2 cellular contexts compared by ENCODE assay signal in the genomic region with DNA sequence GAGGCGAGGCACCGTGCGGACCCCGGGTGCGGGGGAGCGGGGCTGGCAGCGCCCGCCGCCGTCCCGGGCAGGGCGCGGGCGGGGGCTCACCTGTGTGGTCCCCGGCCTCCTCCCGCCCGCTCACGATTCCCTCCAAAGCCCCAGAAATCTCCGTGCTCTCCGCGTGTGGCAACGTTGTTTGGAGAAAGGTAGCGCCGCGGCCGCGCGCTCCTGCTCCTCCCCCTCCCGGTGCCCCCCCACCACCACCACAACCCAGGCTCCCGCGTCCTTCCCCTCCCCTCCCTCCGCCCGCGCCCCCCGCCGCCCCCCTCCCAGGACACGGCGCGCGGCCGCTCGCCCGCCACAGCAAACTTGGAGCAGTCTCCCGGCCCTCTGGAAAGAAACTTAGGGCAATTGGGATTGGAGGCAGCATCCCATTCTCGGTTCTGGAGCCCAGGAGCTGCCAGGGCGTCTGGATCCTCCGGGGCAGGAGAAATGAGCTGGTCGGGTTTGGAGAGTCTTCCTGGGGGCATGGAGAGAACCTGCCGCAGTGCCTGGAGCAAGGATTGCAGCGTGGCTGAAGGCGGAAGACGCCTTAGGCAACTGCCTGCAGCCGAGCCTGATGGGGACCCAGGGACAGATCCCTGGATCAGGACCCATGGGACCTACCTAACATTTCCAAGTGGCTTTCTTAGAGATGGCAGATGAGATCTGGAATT.
A peak's percentile ranks its signal among the peaks of the same experiment; 100 is the strongest.
TF ChIP-seq lines count a peak whose summit lies in the region.

No MANE protein-coding gene starts in this region.

TF ChIP-seq in SK-N-SH treated with all-trans-retinoic acid at 6 μM for 48 hours, 23 proteins besides CTCF, POLR2A, EP300 and RAD21 (continued from another document):
- TF ChIP-seq, protein P1, sequence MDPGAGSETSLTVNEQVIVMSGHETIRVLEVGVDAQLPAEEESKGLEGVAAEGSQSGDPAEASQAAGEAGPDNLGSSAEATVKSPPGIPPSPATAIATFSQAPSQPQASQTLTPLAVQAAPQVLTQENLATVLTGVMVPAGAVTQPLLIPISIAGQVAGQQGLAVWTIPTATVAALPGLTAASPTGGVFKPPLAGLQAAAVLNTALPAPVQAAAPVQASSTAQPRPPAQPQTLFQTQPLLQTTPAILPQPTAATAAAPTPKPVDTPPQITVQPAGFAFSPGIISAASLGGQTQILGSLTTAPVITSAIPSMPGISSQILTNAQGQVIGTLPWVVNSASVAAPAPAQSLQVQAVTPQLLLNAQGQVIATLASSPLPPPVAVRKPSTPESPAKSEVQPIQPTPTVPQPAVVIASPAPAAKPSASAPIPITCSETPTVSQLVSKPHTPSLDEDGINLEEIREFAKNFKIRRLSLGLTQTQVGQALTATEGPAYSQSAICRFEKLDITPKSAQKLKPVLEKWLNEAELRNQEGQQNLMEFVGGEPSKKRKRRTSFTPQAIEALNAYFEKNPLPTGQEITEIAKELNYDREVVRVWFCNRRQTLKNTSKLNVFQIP (CRISPR knock-in tag; IDR thresholded peaks at IDR 0.05; ENCODE audit: borderline replicate concordance, low read depth): no peak
- TF ChIP-seq ESRRG (CRISPR knock-in tag; IDR thresholded peaks at IDR 0.05) (no peak), ISL1 (CRISPR knock-in tag; IDR thresholded peaks at IDR 0.05) (no peak), OSR1 (CRISPR knock-in tag; IDR thresholded peaks at IDR 0.05) (no peak), BACH2 (CRISPR knock-in tag; IDR thresholded peaks at IDR 0.05; ENCODE audit: borderline replicate concordance) (no peak), PPARA (CRISPR knock-in tag; IDR thresholded peaks at IDR 0.05; ENCODE audit: borderline replicate concordance) (no peak), ZFP3 (CRISPR knock-in tag; IDR thresholded peaks at IDR 0.05) (no peak), TOX (CRISPR knock-in tag; IDR thresholded peaks at IDR 0.05; ENCODE audit: borderline replicate concordance) (no peak), TSHZ2 (CRISPR knock-in tag; IDR thresholded peaks at IDR 0.05) (no peak), GLIS3 (CRISPR knock-in tag; IDR thresholded peaks at IDR 0.05) (no peak), ZNF70 (CRISPR knock-in tag; IDR thresholded peaks at IDR 0.05) (no peak), ZFP30 (CRISPR knock-in tag; IDR thresholded peaks at IDR 0.05) (no peak)
- TF ChIP-seq, protein P2, sequence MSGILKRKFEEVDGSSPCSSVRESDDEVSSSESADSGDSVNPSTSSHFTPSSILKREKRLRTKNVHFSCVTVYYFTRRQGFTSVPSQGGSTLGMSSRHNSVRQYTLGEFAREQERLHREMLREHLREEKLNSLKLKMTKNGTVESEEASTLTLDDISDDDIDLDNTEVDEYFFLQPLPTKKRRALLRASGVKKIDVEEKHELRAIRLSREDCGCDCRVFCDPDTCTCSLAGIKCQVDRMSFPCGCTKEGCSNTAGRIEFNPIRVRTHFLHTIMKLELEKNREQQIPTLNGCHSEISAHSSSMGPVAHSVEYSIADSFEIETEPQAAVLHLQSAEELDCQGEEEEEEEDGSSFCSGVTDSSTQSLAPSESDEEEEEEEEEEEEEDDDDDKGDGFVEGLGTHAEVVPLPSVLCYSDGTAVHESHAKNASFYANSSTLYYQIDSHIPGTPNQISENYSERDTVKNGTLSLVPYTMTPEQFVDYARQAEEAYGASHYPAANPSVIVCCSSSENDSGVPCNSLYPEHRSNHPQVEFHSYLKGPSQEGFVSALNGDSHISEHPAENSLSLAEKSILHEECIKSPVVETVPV (CRISPR knock-in tag; IDR thresholded peaks at IDR 0.05): no peak
- TF ChIP-seq, protein P3, sequence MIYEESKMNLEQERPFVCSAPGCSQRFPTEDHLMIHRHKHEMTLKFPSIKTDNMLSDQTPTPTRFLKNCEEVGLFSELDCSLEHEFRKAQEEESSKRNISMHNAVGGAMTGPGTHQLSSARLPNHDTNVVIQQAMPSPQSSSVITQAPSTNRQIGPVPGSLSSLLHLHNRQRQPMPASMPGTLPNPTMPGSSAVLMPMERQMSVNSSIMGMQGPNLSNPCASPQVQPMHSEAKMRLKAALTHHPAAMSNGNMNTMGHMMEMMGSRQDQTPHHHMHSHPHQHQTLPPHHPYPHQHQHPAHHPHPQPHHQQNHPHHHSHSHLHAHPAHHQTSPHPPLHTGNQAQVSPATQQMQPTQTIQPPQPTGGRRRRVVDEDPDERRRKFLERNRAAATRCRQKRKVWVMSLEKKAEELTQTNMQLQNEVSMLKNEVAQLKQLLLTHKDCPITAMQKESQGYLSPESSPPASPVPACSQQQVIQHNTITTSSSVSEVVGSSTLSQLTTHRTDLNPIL (CRISPR knock-in tag; IDR thresholded peaks at IDR 0.05; ENCODE audit: low read depth): no peak
TF ChIP-seq in SK-N-SH treated with all-trans-retinoic acid at 6 μM for 48 hours: peak in this region for 0.

TF ChIP-seq in K562, 482 proteins besides CTCF, POLR2A, EP300 and RAD21 (continued from another document and continues in another):
- TF ChIP-seq RREB1 (CRISPR knock-in tag; IDR thresholded peaks at IDR 0.05): no peak
- TF ChIP-seq GABPB1 (CRISPR knock-in tag; IDR thresholded peaks at IDR 0.05): peak; percentile 24; the same call in 1 of the 2 replicates
- no peak for TF ChIP-seq ZNF511 (CRISPR knock-in tag; IDR thresholded peaks at IDR 0.05)
- no peak for TF ChIP-seq ZNF197 (CRISPR knock-in tag; IDR thresholded peaks at IDR 0.05; ENCODE audit: low read depth)
- no peak for TF ChIP-seq MCM3 (IDR thresholded peaks at IDR 0.05)
- TF ChIP-seq TFAP4 (CRISPR knock-in tag; IDR thresholded peaks at IDR 0.05; ENCODE audit: borderline replicate concordance): peak; percentile 22; the same call in 1 of the 2 replicates
- no peak for TF ChIP-seq ZNF143 (CRISPR knock-in tag; IDR thresholded peaks at IDR 0.05)
- no peak for TF ChIP-seq WHSC1 (IDR thresholded peaks at IDR 0.05; ENCODE audit: low read length)
- TF ChIP-seq ETS1 (conservative IDR thresholded peaks at IDR 0.05; ENCODE audit: control insufficient read depth, low read depth, low read length): no peak
- no peak for TF ChIP-seq STAG1 (CRISPR knock-in tag; IDR thresholded peaks at IDR 0.05; ENCODE audit: borderline replicate concordance)
- TF ChIP-seq, protein P4, sequence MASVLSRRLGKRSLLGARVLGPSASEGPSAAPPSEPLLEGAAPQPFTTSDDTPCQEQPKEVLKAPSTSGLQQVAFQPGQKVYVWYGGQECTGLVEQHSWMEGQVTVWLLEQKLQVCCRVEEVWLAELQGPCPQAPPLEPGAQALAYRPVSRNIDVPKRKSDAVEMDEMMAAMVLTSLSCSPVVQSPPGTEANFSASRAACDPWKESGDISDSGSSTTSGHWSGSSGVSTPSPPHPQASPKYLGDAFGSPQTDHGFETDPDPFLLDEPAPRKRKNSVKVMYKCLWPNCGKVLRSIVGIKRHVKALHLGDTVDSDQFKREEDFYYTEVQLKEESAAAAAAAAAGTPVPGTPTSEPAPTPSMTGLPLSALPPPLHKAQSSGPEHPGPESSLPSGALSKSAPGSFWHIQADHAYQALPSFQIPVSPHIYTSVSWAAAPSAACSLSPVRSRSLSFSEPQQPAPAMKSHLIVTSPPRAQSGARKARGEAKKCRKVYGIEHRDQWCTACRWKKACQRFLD (CRISPR knock-in tag; IDR thresholded peaks at IDR 0.05): 0 out of 2 replicates have a peak, but pooled peaks have one; percentile 37
- no peak for TF ChIP-seq SMC3 (conservative IDR thresholded peaks at IDR 0.05; ENCODE audit: insufficient read depth, low read depth, low read length)
- TF ChIP-seq ZNF263 (CRISPR knock-in tag; IDR thresholded peaks at IDR 0.05; ENCODE audit: borderline replicate concordance): peak; percentile 80
- TF ChIP-seq ZKSCAN3 (CRISPR knock-in tag; IDR thresholded peaks at IDR 0.05): no peak
- peak; percentile 66 for TF ChIP-seq RBBP5 (IDR thresholded peaks at IDR 0.05; ENCODE audit: borderline replicate concordance, insufficient read depth, low read length, poor library complexity, severe bottlenecking)
- no peak for TF ChIP-seq ZBTB43 (CRISPR knock-in tag; IDR thresholded peaks at IDR 0.05)
- no peak for TF ChIP-seq EGR1 (conservative IDR thresholded peaks at IDR 0.05)
- TF ChIP-seq, protein P5, sequence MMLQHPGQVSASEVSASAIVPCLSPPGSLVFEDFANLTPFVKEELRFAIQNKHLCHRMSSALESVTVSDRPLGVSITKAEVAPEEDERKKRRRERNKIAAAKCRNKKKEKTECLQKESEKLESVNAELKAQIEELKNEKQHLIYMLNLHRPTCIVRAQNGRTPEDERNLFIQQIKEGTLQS (IDR thresholded peaks at IDR 0.05): no peak
- TF ChIP-seq, protein P5 (CRISPR knock-in tag; conservative IDR thresholded peaks at IDR 0.05): no peak
- TF ChIP-seq RNF2 (IDR thresholded peaks at IDR 0.05): no peak
- peak; percentile 55 for TF ChIP-seq POLR2G (IDR thresholded peaks at IDR 0.05; ENCODE audit: low read depth, low read length)
- 0 out of 2 replicates have a peak, but pooled peaks have one; percentile 15 for TF ChIP-seq SAFB (IDR thresholded peaks at IDR 0.05; ENCODE audit: borderline replicate concordance, low read depth, low read length)
- TF ChIP-seq, protein P6, sequence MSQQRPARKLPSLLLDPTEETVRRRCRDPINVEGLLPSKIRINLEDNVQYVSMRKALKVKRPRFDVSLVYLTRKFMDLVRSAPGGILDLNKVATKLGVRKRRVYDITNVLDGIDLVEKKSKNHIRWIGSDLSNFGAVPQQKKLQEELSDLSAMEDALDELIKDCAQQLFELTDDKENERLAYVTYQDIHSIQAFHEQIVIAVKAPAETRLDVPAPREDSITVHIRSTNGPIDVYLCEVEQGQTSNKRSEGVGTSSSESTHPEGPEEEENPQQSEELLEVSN (IDR thresholded peaks at IDR 0.05; ENCODE audit: borderline replicate concordance in 1 of 2, extremely low read depth in 1 of 2, insufficient read depth in 1 of 2, insufficient read length in 1 of 2, low read depth in 1 of 2, low read length in 1 of 2, poor library complexity in 1 of 2, severe bottlenecking in 1 of 2): peak; percentile 48 to 84
- TF ChIP-seq EP400 (IDR thresholded peaks at IDR 0.05): peak; percentile 50; the same call in 1 of the 2 replicates
- no peak for TF ChIP-seq BRCA1 (IDR thresholded peaks at IDR 0.05)
- TF ChIP-seq BRCA1 (CRISPR knock-in tag; IDR thresholded peaks at IDR 0.05): no peak
- no peak for TF ChIP-seq KLF10 (CRISPR knock-in tag; IDR thresholded peaks at IDR 0.05)
